1 cellular context compared by ENCODE assay signal in the genomic region with DNA sequence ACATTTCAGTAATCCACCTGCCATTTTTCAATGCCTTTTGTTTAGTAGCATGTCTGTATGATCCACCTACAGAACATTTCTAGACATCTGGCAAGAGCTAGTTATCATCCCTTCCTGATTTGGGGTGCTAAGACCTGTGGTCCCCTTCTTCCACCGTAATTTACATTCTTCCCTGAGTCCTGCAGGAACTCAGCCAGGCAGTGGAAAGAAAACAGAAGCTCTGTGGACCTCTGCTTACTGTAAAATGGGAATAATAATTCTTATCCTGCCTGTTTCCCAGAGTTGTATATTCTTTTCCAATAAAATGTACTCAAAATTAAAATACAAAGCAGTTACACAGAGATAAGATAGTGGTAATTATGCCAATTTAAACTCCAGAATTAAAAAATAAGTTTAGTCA.
TF ChIP-seq lines count a peak whose summit lies in the region.

No MANE protein-coding gene starts in this region.

TF ChIP-seq in WTC11, 78 proteins besides CTCF, POLR2A, EP300 and RAD21 (continued from another document):
- TF ChIP-seq AR (CRISPR knock-in tag; IDR thresholded peaks at IDR 0.05) (no peak), ZNF425 (CRISPR knock-in tag; conservative IDR thresholded peaks at IDR 0.05) (no peak), ETV6 (CRISPR knock-in tag; IDR thresholded peaks at IDR 0.05) (no peak), MAX (CRISPR knock-in tag; IDR thresholded peaks at IDR 0.05) (no peak), ZNF138 (CRISPR knock-in tag; conservative IDR thresholded peaks at IDR 0.05) (no peak), MYBL2 (CRISPR knock-in tag; IDR thresholded peaks at IDR 0.05) (no peak), MXD4 (CRISPR knock-in tag; IDR thresholded peaks at IDR 0.05; ENCODE audit: borderline replicate concordance) (no peak), NR2C2 (CRISPR knock-in tag; IDR thresholded peaks at IDR 0.05) (no peak), SOX15 (CRISPR knock-in tag; IDR thresholded peaks at IDR 0.05) (no peak), USF2 (CRISPR knock-in tag; IDR thresholded peaks at IDR 0.05) (no peak), ZNF219 (CRISPR knock-in tag; IDR thresholded peaks at IDR 0.05; ENCODE audit: borderline replicate concordance) (no peak), CBFB (CRISPR knock-in tag; IDR thresholded peaks at IDR 0.05; ENCODE audit: low read depth) (no peak)
- TF ChIP-seq, protein P1, sequence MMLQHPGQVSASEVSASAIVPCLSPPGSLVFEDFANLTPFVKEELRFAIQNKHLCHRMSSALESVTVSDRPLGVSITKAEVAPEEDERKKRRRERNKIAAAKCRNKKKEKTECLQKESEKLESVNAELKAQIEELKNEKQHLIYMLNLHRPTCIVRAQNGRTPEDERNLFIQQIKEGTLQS (CRISPR knock-in tag; conservative IDR thresholded peaks at IDR 0.05), result no peak
